ENCODE assay signal across 13 cellular contexts in genomic region chr16:1443980-1444729, GRCh38. TPM values are rescaled to one million over a fixed set of nuclear protein-coding genes. Genes with fewer than 3 reads are reported as not detected.
"Had no signal": no experiment of that assay in that cellular context is flagged by ENCODE, and none has a peak within 500 bp of the region (broad histone marks: within the 10 kb centered on the region; RNA-seq: fewer than 3 reads in every experiment).

TSS of gene CCDC154 (minus strand) at chr16:1444556. CDS start at chr16:1444322, 234 bp downstream.

- H3K9me3 ChIP-seq: gastroesophageal sphincter, heart right ventricle, lower lobe of right lung, ovary, stomach, thyroid gland had no signal

- H3K36me3 Mint-ChIP-seq: mesothelial cell of epicardium had no signal

- H3K4me1 ChIP-seq: gastroesophageal sphincter, heart right ventricle, lower lobe of right lung, stomach, thyroid gland had no signal

- H3K27me3 ChIP-seq: gastroesophageal sphincter, heart right ventricle, ovary, stomach, thyroid gland had no signal

- DNase-seq: activated CD4-positive, alpha-beta T cell treated with anti-CD3 and anti-CD28 coated beads, Interleukin-2, amount 50 U/mL, for 1 hour; activated naive CD4-positive, alpha-beta T cell treated with anti-CD3 and anti-CD28 coated beads, Interleukin-2, amount 50 U/mL, for 16 hours; heart right ventricle; left cardiac atrium; lower lobe of right lung; ovary; stomach; thyroid gland had no signal

- H3K36me3 ChIP-seq: ovary had no signal

- H3K27ac ChIP-seq: gastroesophageal sphincter, heart right ventricle, lower lobe of right lung, ovary, stomach, thyroid gland had no signal

- H3K4me3 ChIP-seq: gastroesophageal sphincter, heart right ventricle, lower lobe of right lung, ovary, stomach, thyroid gland had no signal

- H3K27ac Mint-ChIP-seq: mesothelial cell of epicardium had no signal

- H3K4me3 Mint-ChIP-seq: mesothelial cell of epicardium, neural crest cell had no signal

- H3K4me1 Mint-ChIP-seq: mesothelial cell of epicardium, neural crest cell had no signal

- H3K9me3 Mint-ChIP-seq: mesothelial cell of epicardium, neural crest cell had no signal

- ATAC-seq: activated CD4-positive, CD25-positive, alpha-beta regulatory T cell treated with anti-CD3 and anti-CD28 coated beads, Interleukin-2, amount 50 U/mL, for 24 hours; gastroesophageal sphincter; heart right ventricle; sciatic nerve had no signal

RNA-seq across cellular contexts. Expression of gene CCDC154, which starts in this region (rescaled TPM):
- total RNA-seq: gastroesophageal sphincter, stomach had no signal
